9 cellular contexts compared by ENCODE assay signal in the genomic region with DNA sequence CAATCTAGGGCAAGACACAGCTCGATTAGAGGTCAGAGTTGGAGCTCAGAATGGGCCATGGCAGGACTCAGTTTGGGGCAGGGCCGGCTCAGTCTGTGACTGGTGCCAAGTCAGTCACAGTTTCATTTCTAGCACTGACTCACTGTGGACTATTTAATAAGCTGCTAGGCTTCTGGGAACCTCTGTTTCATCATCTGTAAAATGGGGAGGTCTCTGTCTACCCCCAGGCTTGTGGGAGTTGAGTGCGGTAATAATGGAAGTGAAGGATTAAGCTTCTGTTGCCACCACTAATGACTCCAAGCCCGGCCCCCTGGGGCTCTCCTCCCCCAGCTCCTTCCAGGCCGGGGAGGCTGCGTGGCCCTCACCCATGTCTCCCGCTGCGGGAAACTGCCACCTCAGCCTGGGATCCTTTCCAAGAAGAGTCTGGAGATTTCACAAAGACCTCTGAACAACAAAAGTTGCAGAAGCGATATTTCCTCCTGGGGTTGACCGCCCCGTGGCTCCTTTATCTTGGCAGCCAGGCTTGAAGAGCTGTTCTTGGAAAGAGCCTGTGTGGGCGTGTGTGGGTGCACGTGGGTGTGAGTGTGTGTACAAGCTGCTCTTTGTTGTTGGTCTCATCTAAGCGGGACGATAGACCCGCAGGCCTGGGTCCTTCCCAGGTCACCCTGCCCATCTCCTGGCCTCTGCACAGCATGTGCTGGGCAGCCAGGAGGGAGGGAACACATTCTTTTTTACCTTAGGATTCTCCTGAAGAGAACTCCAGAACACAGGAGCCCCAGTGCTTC. TPM values are rescaled to one million over a fixed set of nuclear protein-coding genes. Genes with fewer than 3 reads are reported as not detected.
DNase-seq lines count a peak whose midpoint lies in the region; ATAC-seq lines count a peak whose summit lies in the region.
"Had no signal": no experiment of that assay in that cellular context is flagged by ENCODE, and none has a peak within 500 bp of the region (broad histone marks: within the 10 kb centered on the region; RNA-seq: fewer than 3 reads in every experiment).

No MANE protein-coding gene starts in this region.

- H3K9me3 Mint-ChIP-seq in activated CD4-positive, alpha-beta T cell treated with anti-CD3 and anti-CD28 coated beads, Interleukin-2, amount 10 ng/mL, durations not matched to agents 7 days and 5 days = no peaks in the 10 kb centered on the region

- CTCF ChIA-PET in activated CD4-positive, alpha-beta T cell treated with anti-CD3 and anti-CD28 coated beads, Interleukin-2, amount 10 ng/mL, durations not matched to agents 7 days and 5 days (lab: Charles Lee) = interaction anchor here (0.7 to 2.7 kb wide), 8 partner anchors 9 to 262 kb away, joined by 3 to 12 read pairs (median 5); a partner anchor contains a TSS

- H3K36me3 Mint-ChIP-seq in activated CD4-positive, alpha-beta T cell treated with anti-CD3 and anti-CD28 coated beads, Interleukin-2, amount 10 ng/mL, durations not matched to agents 7 days and 5 days (ENCODE audit: low read depth) = no peaks in the 10 kb centered on the region

- H3K27me3 Mint-ChIP-seq in activated CD4-positive, alpha-beta T cell treated with anti-CD3 and anti-CD28 coated beads, Interleukin-2, amount 10 ng/mL, durations not matched to agents 7 days and 5 days = peaks cover 21% of the 10 kb centered on the region

- H3K27ac Mint-ChIP-seq in activated CD4-positive, alpha-beta T cell treated with anti-CD3 and anti-CD28 coated beads, Interleukin-2, amount 10 ng/mL, durations not matched to agents 7 days and 5 days = peak overlapping the region; percentile 41

- peak; percentile 55 for ATAC-seq in HG02938 (IDR thresholded peaks at IDR 0.05; ENCODE audit: unreplicated experiment)
- peak; percentile 42 for ATAC-seq in left ventricle myocardium superior

- DNase-seq in ELR (ENCODE audit: low read depth) = peak; percentile 38
- DNase-seq in activated CD4-positive, alpha-beta T cell treated with anti-CD3 and anti-CD28 coated beads, Interleukin-2, amount 10 ng/mL, durations not matched to agents 7 days and 5 days = no peak
- DNase-seq in left ventricle myocardium superior = no peak
- DNase-seq in stromal cell of bone marrow (ENCODE audit: low read depth) = peak; percentile 77
- DNase-seq in SK-N-DZ (ENCODE audit: low spot score) = no peak
- no peak for DNase-seq in NCI-H774 (lab: John Stamatoyannopoulos, UW)
- no peak for DNase-seq in mesenteric fat pad (ENCODE audit: low spot score)

- intact Hi-C loops in left ventricle myocardium superior (cut with micrococcal nuclease) = no loop called here

- POLR2A ChIA-PET in activated CD4-positive, alpha-beta T cell treated with anti-CD3 and anti-CD28 coated beads, Interleukin-2, amount 10 ng/mL, durations not matched to agents 7 days and 5 days (lab: Charles Lee) = interaction anchor here (0.6 kb wide), 1 partner anchor 140 kb away, joined by 3 read pairs; no protein-coding TSS in a partner anchor

- H3K4me1 Mint-ChIP-seq in activated CD4-positive, alpha-beta T cell treated with anti-CD3 and anti-CD28 coated beads, Interleukin-2, amount 10 ng/mL, durations not matched to agents 7 days and 5 days = peaks cover 15% of the 10 kb centered on the region

- no peak overlapping the region for H3K4me3 Mint-ChIP-seq in activated CD4-positive, alpha-beta T cell treated with anti-CD3 and anti-CD28 coated beads, Interleukin-2, amount 10 ng/mL, durations not matched to agents 7 days and 5 days

RNA-seq across cellular contexts. Expression of a gene that starts 29.1 kb away (rescaled TPM):
- not detected for total RNA-seq in activated CD4-positive, alpha-beta T cell treated with anti-CD3 and anti-CD28 coated beads, Interleukin-2, amount 10 ng/mL, durations not matched to agents 7 days and 5 days
- total RNA-seq in left ventricle myocardium superior = not detected
- polyA plus RNA-seq in SK-N-DZ (2014; cell fraction: cytosol; rRNA removed) = not detected in 2 replicates
- not detected in 2 replicates for polyA plus RNA-seq in SK-N-DZ (2014; cell fraction: nucleus; rRNA removed)
- not detected for total RNA-seq in mesenteric fat pad

RNA-seq across cellular contexts. Expression of a gene that starts 32.7 kb away (rescaled TPM):
- under 1 TPM in 1 of 2 experiments, not detected in 1; 0.10 TPM for total RNA-seq in activated CD4-positive, alpha-beta T cell treated with anti-CD3 and anti-CD28 coated beads, Interleukin-2, amount 10 ng/mL, durations not matched to agents 7 days and 5 days
- total RNA-seq in left ventricle myocardium superior = not detected
- polyA plus RNA-seq in SK-N-DZ (2014; cell fraction: cytosol; rRNA removed) = not detected in 2 replicates
- not detected in 2 replicates for polyA plus RNA-seq in SK-N-DZ (2014; cell fraction: nucleus; rRNA removed)
- 0.45 TPM for total RNA-seq in mesenteric fat pad
- total RNA-seq: frontal cortex had no signal

Comparison
In these comparisons a context has a peak if more than half of its experiments do, and no peak if none do; other contexts are left out.
1. DNase-seq: peak in ELR (single experiment) and stromal cell of bone marrow (single experiment); none in activated CD4-positive, alpha-beta T cell treated with anti-CD3 and anti-CD28 coated beads, Interleukin-2, amount 10 ng/mL, durations not matched to agents 7 days and 5 days (single experiment), left ventricle myocardium superior (single experiment), SK-N-DZ (single experiment), NCI-H774 (single experiment) and mesenteric fat pad (single experiment).